15 cellular contexts compared by ENCODE assay signal in the genomic region with DNA sequence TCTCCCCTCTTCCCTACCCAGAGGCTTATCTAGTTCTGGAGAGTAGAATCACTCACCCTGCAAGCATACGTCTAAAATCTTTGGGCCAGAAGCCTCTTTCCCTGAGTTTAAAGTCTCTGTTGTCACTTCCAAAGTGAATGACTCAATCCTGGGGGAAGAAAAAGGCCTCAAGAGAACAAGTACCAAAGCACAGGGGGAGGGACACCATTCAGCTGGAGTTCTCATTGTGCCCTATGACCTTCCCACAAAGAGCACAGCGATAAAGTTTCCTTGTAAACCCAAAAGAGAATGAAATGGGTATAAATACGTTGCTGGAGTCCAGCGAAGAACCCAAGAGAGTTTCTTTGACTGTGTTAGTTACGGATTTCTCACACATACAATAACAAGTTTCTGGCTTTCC.
DNase-seq lines count a peak whose midpoint lies in the region; ATAC-seq, FAIRE-seq and TF ChIP-seq lines count a peak whose summit lies in the region.
"Had no signal": no experiment of that assay in that cellular context is flagged by ENCODE, and none has a peak within 500 bp of the region (broad histone marks: within the 10 kb centered on the region; RNA-seq: fewer than 3 reads in every experiment).

No MANE protein-coding gene starts in this region.

- no peaks in the 10 kb centered on the region for H3K27me3 ChIP-seq in IMR-90 (ENCODE audit: control insufficient read depth, insufficient read depth, low read length)
- peaks cover 8% of the 10 kb centered on the region for H3K27me3 ChIP-seq in endodermal cell (ENCODE audit: control insufficient read depth, insufficient read depth, low read length, poor library complexity, severe bottlenecking)
- peaks cover 0 to 55% (median 0%) of the 10 kb centered on the region in 3 experiments for H3K27me3 ChIP-seq in neuronal stem cell (ENCODE audit: control insufficient read depth in 3 of 3, insufficient read depth in 3 of 3, low read depth in 1 of 3, low read length in 3 of 3)
- no peaks in the 10 kb centered on the region for H3K27me3 ChIP-seq in pancreas
- H3K27me3 ChIP-seq: BLaER1 treated with 17β-estradiol and CSF1 and Interleukin-3, amounts not matched to agents 10 nM and 100 nM had no signal

- POLR2A ChIA-PET in IMR-90 (lab: Charles Lee; ENCODE audit: unreplicated experiment): no interaction called here

- intact Hi-C loops in IMR-90 (cut with micrococcal nuclease): no loop called here
- intact Hi-C loops in pancreas (cut with DNase I): no loop called here

- H3K9me3 Mint-ChIP-seq in endodermal cell (peaks cover 2% of the 10 kb centered on the region), glutamatergic neuron (ENCODE audit: unreplicated experiment) (no peaks in the 10 kb centered on the region)

- H3K4me3 ChIP-seq in IMR-90 (ENCODE audit: insufficient read depth, low read depth, low read length): no peak overlapping the region
- H3K4me3 ChIP-seq in endodermal cell (ENCODE audit: low read length): no peak overlapping the region
- H3K4me3 ChIP-seq in neuronal stem cell (ENCODE audit: low read length in 2 of 2): no peak overlapping the region
- H3K4me3 ChIP-seq in pancreas: no peak overlapping the region
- H3K4me3 ChIP-seq: BLaER1 treated with 17β-estradiol and CSF1 and Interleukin-3, amounts not matched to agents 10 nM and 100 nM; GM12878 had no signal

- peak overlapping the region; percentile 15 for H2AK9ac ChIP-seq in IMR-90 (replicated peaks; ENCODE audit: low read depth, low read length, poor library complexity)

- H3K4ac ChIP-seq in IMR-90 (ENCODE audit: low read depth, low read length) (no peak overlapping the region), neuronal stem cell (ENCODE audit: low read length) (no peak overlapping the region)

- H3K9ac ChIP-seq in IMR-90 (ENCODE audit: low read depth, low read length) (no peak overlapping the region), endodermal cell (ENCODE audit: extremely low read depth, low read length, poor library complexity, severe bottlenecking) (no peak overlapping the region), neuronal stem cell (ENCODE audit: low read depth, low read length, poor library complexity) (no peak overlapping the region)
- H3K9ac ChIP-seq: BLaER1 treated with 17β-estradiol and CSF1 and Interleukin-3, amounts not matched to agents 10 nM and 100 nM had no signal

- H3K18ac ChIP-seq in IMR-90 (ENCODE audit: low read depth, low read length): no peak overlapping the region
- H3K18ac ChIP-seq in neuronal stem cell (ENCODE audit: low read length): no peak overlapping the region

- H3K23ac ChIP-seq in IMR-90 (ENCODE audit: low read depth, low read length): no peak overlapping the region
- H3K23ac ChIP-seq in neuronal stem cell (ENCODE audit: low read depth, low read length, poor library complexity): no peak overlapping the region

- H3K56ac ChIP-seq in IMR-90 (ENCODE audit: extremely low read depth, insufficient read depth, low read length): no peak overlapping the region

- no peaks in the 10 kb centered on the region for H4K20me1 ChIP-seq in IMR-90 (ENCODE audit: insufficient read depth, low read length)
- H4K20me1 ChIP-seq: BLaER1 treated with 17β-estradiol and CSF1 and Interleukin-3, amounts not matched to agents 10 nM and 100 nM had no signal

- no peak overlapping the region for H2BK5ac ChIP-seq in IMR-90 (ENCODE audit: low read depth, low read length, poor library complexity, severe bottlenecking)
- no peak overlapping the region for H2BK5ac ChIP-seq in neuronal stem cell (ENCODE audit: low read length)

- H3K4me3 Mint-ChIP-seq in endodermal cell (no peak overlapping the region), glutamatergic neuron (ENCODE audit: unreplicated experiment) (no peak overlapping the region)
- H3K4me3 Mint-ChIP-seq: CD4-positive, CD25-positive, alpha-beta regulatory T cell had no signal

- no peak for TF ChIP-seq POLR2A in IMR-90 (IDR thresholded peaks at IDR 0.05; ENCODE audit: low read depth, low read length)

- DNase-seq in Daoy (ENCODE audit: low read depth) (peak; percentile 2), IMR-90 (no peak), endodermal cell (no peak), neuronal stem cell (ENCODE audit: low spot score) (peak; percentile 76), glutamatergic neuron (no peak), caudate nucleus (lab: John Stamatoyannopoulos, UW) (no peak), pancreas (no peak)
- DNase-seq: ACHN; CD4-positive, CD25-positive, alpha-beta regulatory T cell; DMS53; HCEC 1CT had no signal

- no peaks in the 10 kb centered on the region for H3K9me3 ChIP-seq in IMR-90 (ENCODE audit: control insufficient read depth, insufficient read depth, low read length)
- no peaks in the 10 kb centered on the region for H3K9me3 ChIP-seq in endodermal cell (ENCODE audit: control insufficient read depth, low read length)
- no peaks in the 10 kb centered on the region for H3K9me3 ChIP-seq in neuronal stem cell (replicated peaks in 1 of 2; ENCODE audit: control insufficient read depth in 2 of 2, insufficient read depth in 1 of 2, low read depth in 1 of 2, low read length in 2 of 2)
- no peaks in the 10 kb centered on the region for H3K9me3 ChIP-seq in pancreas
- H3K9me3 ChIP-seq: BLaER1 treated with 17β-estradiol and CSF1 and Interleukin-3, amounts not matched to agents 10 nM and 100 nM had no signal

- no peak for ATAC-seq in IMR-90 (ENCODE audit: low read depth)
- ATAC-seq in pancreas: no peak
- ATAC-seq: GM12878 had no signal

- no peak overlapping the region for H3K27ac Mint-ChIP-seq in endodermal cell
- no peak overlapping the region for H3K27ac Mint-ChIP-seq in glutamatergic neuron (ENCODE audit: unreplicated experiment)
- H3K27ac Mint-ChIP-seq: CD4-positive, CD25-positive, alpha-beta regulatory T cell had no signal

- H2AFZ ChIP-seq in IMR-90 (replicated peaks; ENCODE audit: low read length, poor library complexity) (no peak overlapping the region), neuronal stem cell (ENCODE audit: low read length) (no peak overlapping the region)

- H3K36me3 ChIP-seq in IMR-90 (ENCODE audit: control insufficient read depth, insufficient read depth, low read length) (no peaks in the 10 kb centered on the region), endodermal cell (ENCODE audit: control insufficient read depth, insufficient read depth, low read length) (no peaks in the 10 kb centered on the region), neuronal stem cell (replicated peaks in 1 of 2; ENCODE audit: control insufficient read depth in 2 of 2, insufficient read depth in 2 of 2, low read length in 2 of 2) (no peaks in the 10 kb centered on the region), pancreas (no peaks in the 10 kb centered on the region)
- H3K36me3 ChIP-seq: BLaER1 treated with 17β-estradiol and CSF1 and Interleukin-3, amounts not matched to agents 10 nM and 100 nM had no signal

- no peak overlapping the region for H2BK20ac ChIP-seq in IMR-90 (ENCODE audit: low read depth, low read length)

- in situ Hi-C loops in IMR-90 (cut with MboI; ENCODE audit: low sequenced_read_pairs): no loop called here

- H4K8ac ChIP-seq in IMR-90 (ENCODE audit: low read depth in 2 of 2, low read length in 2 of 2) (no peak overlapping the region), neuronal stem cell (ENCODE audit: low read depth, low read length) (no peak overlapping the region)

- no peak overlapping the region for H2AK5ac ChIP-seq in IMR-90 (ENCODE audit: low read depth, low read length)
- no peak overlapping the region for H2AK5ac ChIP-seq in neuronal stem cell (ENCODE audit: low read depth, low read length)

- H3K4me1 Mint-ChIP-seq in endodermal cell (no peaks in the 10 kb centered on the region), glutamatergic neuron (ENCODE audit: low read depth, unreplicated experiment) (no peaks in the 10 kb centered on the region)
- H3K4me1 Mint-ChIP-seq: CD4-positive, CD25-positive, alpha-beta regulatory T cell had no signal

- FAIRE-seq in pancreas (lab: Jason Lieb, UNC): no peak
- FAIRE-seq: GM12878, GM18507 had no signal

- H3K14ac ChIP-seq in IMR-90 (replicated peaks; ENCODE audit: low read depth, low read length) (no peak overlapping the region), neuronal stem cell (ENCODE audit: low read length) (no peak overlapping the region)

- no peak overlapping the region for H4K5ac ChIP-seq in IMR-90 (ENCODE audit: low read depth, low read length)

- no peak for TF ChIP-seq CTCF in IMR-90 (conservative IDR thresholded peaks at IDR 0.05; ENCODE audit: low read depth, low read length)
- TF ChIP-seq CTCF in endodermal cell (conservative IDR thresholded peaks at IDR 0.05): no peak
- TF ChIP-seq CTCF in glutamatergic neuron (IDR thresholded peaks at IDR 0.05; ENCODE audit: partially characterized antibody, unreplicated experiment): no peak
- no peak for TF ChIP-seq CTCF in pancreas (IDR thresholded peaks at IDR 0.05)

- H3K79me1 ChIP-seq in IMR-90 (ENCODE audit: low read depth in 1 of 2, low read length in 2 of 2): no peaks in the 10 kb centered on the region
- no peaks in the 10 kb centered on the region for H3K79me1 ChIP-seq in neuronal stem cell (ENCODE audit: low read depth, low read length)

- BruUV-seq in IMR-90 (replicated peaks; lab: Mats Ljungman, UMichigan): no TSS peak

- H3K27ac ChIP-seq in IMR-90 (ENCODE audit: insufficient read depth, low read length) (no peak overlapping the region), endodermal cell (ENCODE audit: low read depth, low read length) (peak overlapping the region; percentile 51), neuronal stem cell (replicated peaks; ENCODE audit: low read length) (peak overlapping the region; percentile 56), caudate nucleus (ENCODE audit: low read depth, low read length) (no peak overlapping the region), pancreas (no peak overlapping the region)
- H3K27ac ChIP-seq: BLaER1 treated with 17β-estradiol and CSF1 and Interleukin-3, amounts not matched to agents 10 nM and 100 nM; HL-60 had no signal

- no peaks in the 10 kb centered on the region for H3K9me1 ChIP-seq in IMR-90 (ENCODE audit: insufficient read depth, low read length)

- H3K36me3 Mint-ChIP-seq in endodermal cell (ENCODE audit: low read depth) (no peaks in the 10 kb centered on the region), glutamatergic neuron (ENCODE audit: unreplicated experiment) (no peaks in the 10 kb centered on the region)
- H3K36me3 Mint-ChIP-seq: CD4-positive, CD25-positive, alpha-beta regulatory T cell had no signal

- CTCF ChIA-PET in IMR-90 (lab: Yijun Ruan, JAX): no interaction called here

- dilution Hi-C loops in IMR-90 (cut with HindIII; ENCODE audit: low sequenced_read_pairs, unreplicated experiment): no loop called here

- H3K4me1 ChIP-seq in IMR-90 (ENCODE audit: control insufficient read depth, insufficient read depth, low read length): no peaks in the 10 kb centered on the region; the same call in 1 of the 2 replicates
- no peaks in the 10 kb centered on the region for H3K4me1 ChIP-seq in endodermal cell (ENCODE audit: control insufficient read depth, insufficient read depth, low read length)
- peaks cover 5 to 11% of the 10 kb centered on the region in 2 donors for H3K4me1 ChIP-seq in neuronal stem cell (ENCODE audit: control insufficient read depth in 2 of 2, insufficient read depth in 1 of 2, low read depth in 1 of 2, low read length in 2 of 2)
- no peaks in the 10 kb centered on the region for H3K4me1 ChIP-seq in pancreas

- no peak for TF ChIP-seq RAD21 in IMR-90 (IDR thresholded peaks at IDR 0.05; ENCODE audit: low read length)

- no peak overlapping the region for H2BK12ac ChIP-seq in neuronal stem cell (ENCODE audit: low read length)

- H2BK15ac ChIP-seq in IMR-90 (ENCODE audit: low read depth, low read length): no peak overlapping the region
- no peak overlapping the region for H2BK15ac ChIP-seq in neuronal stem cell (ENCODE audit: low read length)

- no peak overlapping the region for H2BK120ac ChIP-seq in IMR-90 (ENCODE audit: low read depth, low read length)
- no peak overlapping the region for H2BK120ac ChIP-seq in neuronal stem cell (ENCODE audit: low read depth, low read length)

- H4K91ac ChIP-seq in IMR-90 (ENCODE audit: insufficient read depth, low read depth, low read length) (no peak overlapping the region), neuronal stem cell (ENCODE audit: low read depth, low read length, poor library complexity) (no peak overlapping the region)

- no peak overlapping the region for H3K4me2 ChIP-seq in IMR-90 (ENCODE audit: low read depth, low read length)
- peak overlapping the region; percentile 29 for H3K4me2 ChIP-seq in neuronal stem cell (ENCODE audit: insufficient read depth, low read length, poor library complexity, severe bottlenecking)
- H3K4me2 ChIP-seq: BLaER1 treated with 17β-estradiol and CSF1 and Interleukin-3, amounts not matched to agents 10 nM and 100 nM had no signal

- H3K27me3 Mint-ChIP-seq in endodermal cell (ENCODE audit: insufficient read depth) (peaks cover 8% of the 10 kb centered on the region), glutamatergic neuron (ENCODE audit: unreplicated experiment) (no peaks in the 10 kb centered on the region)
- H3K27me3 Mint-ChIP-seq: CD4-positive, CD25-positive, alpha-beta regulatory T cell had no signal

- no CpG with 5 or more reads among the region's 5 CpGs for WGBS in IMR-90 (ENCODE audit: extremely low coverage in 2 of 2, insufficient read length in 1 of 2), 2 experiments
- WGBS in endodermal cell (ENCODE audit: insufficient coverage in 1 of 2, insufficient read length in 1 of 2), 2 experiments: 50 to 89% methylated on average over 1 to 5 of the region's 5 CpGs
- WGBS in neuronal stem cell (ENCODE audit: extremely low coverage in 2 of 2, insufficient read length in 2 of 2, insufficient replicate concordance in 1 of 2), 2 donors: no CpG with 5 or more reads among the region's 5 CpGs
- WGBS in pancreas, 2 donors: 73 to 82% methylated on average over 5 of the region's 5 CpGs

Comparison
In these comparisons a context has a peak if more than half of its experiments do, and no peak if none do; other contexts are left out.
1. DNase-seq: peak in Daoy (single experiment) and neuronal stem cell (single experiment); none in IMR-90 (single experiment), endodermal cell (single experiment), glutamatergic neuron (single experiment), caudate nucleus (0 of 61) and pancreas (0 of 6).
2. H3K27ac ChIP-seq: peak in endodermal cell (single experiment) and neuronal stem cell (single experiment); none in IMR-90 (single experiment), caudate nucleus (single experiment) and pancreas (0 of 4).